ENCODE assay signal across 1 cellular context in the genomic region with DNA sequence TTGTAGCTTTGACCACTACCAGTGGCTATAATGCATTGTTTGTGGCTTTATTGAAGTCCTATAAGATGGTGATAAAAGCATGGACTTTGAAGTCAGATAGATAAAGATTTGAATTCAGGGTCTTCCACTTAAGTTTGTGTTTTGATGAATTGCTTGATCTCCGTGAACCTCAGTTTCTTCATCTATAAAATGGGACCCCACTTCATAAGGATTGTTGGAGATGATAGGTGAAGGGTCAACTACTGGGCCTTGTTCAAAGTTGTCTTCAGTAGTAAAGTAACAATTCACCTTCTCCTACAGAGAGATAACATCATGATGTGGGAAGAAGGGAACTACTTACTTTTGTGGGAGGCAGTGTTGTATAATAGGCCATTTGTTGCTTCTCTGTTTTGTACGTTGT.
TF ChIP-seq lines count a peak whose summit lies in the region.

No MANE protein-coding gene starts in this region.

TF ChIP-seq in K562, 482 proteins besides CTCF, POLR2A, EP300 and RAD21:
- TF ChIP-seq ZBED1 (IDR thresholded peaks at IDR 0.05) = no peak
- no peak for TF ChIP-seq ZFPM2 (CRISPR knock-in tag; IDR thresholded peaks at IDR 0.05)
- TF ChIP-seq NR2F6 (CRISPR knock-in tag; IDR thresholded peaks at IDR 0.05) = no peak
- no peak for TF ChIP-seq ZNF408 (CRISPR knock-in tag; IDR thresholded peaks at IDR 0.05; ENCODE audit: low read depth)
- TF ChIP-seq ADNP (tag; IDR thresholded peaks at IDR 0.05) = peak; percentile 94
- no peak for TF ChIP-seq ZBTB49 (CRISPR knock-in tag; IDR thresholded peaks at IDR 0.05; ENCODE audit: borderline replicate concordance)
- peak in 1 of 2 experiments; percentile 75; a peak in 2 of 4 replicates for TF ChIP-seq RCOR1 (IDR thresholded peaks at IDR 0.05; ENCODE audit: borderline replicate concordance in 1 of 2, low read depth in 2 of 2, low read length in 2 of 2)
- TF ChIP-seq KDM1A (IDR thresholded peaks at IDR 0.05) = peak; percentile 52 to 73; a peak in 3 of 4 replicates
- no peak for TF ChIP-seq VEZF1 (CRISPR knock-in tag; IDR thresholded peaks at IDR 0.05)
- TF ChIP-seq CHD4 (IDR thresholded peaks at IDR 0.05; ENCODE audit: insufficient read depth, insufficient replicate concordance, low read depth, low read length, poor library complexity, severe bottlenecking) = peak; percentile 55
- no peak for TF ChIP-seq SNRNP70 (optimal IDR thresholded peaks at IDR 0.05; ENCODE audit: low read depth, low read length)
- TF ChIP-seq HDAC2 (IDR thresholded peaks at IDR 0.05) = peak; percentile 67; the same call in 1 of the 2 replicates
- TF ChIP-seq ZNF431 (CRISPR knock-in tag; IDR thresholded peaks at IDR 0.05) = no peak
- no peak for TF ChIP-seq RUNX1 (IDR thresholded peaks at IDR 0.05; ENCODE audit: low read depth)
- no peak for TF ChIP-seq SIN3B (IDR thresholded peaks at IDR 0.05; ENCODE audit: low read depth)
- no peak for TF ChIP-seq IRF9 (tag; IDR thresholded peaks at IDR 0.05)
- TF ChIP-seq ZNF232 (CRISPR knock-in tag; IDR thresholded peaks at IDR 0.05) = no peak
- no peak for TF ChIP-seq SP2 (IDR thresholded peaks at IDR 0.05; ENCODE audit: extremely low read depth, low read depth, low read length, poor library complexity, severe bottlenecking)
- no peak for TF ChIP-seq EGR1 (conservative IDR thresholded peaks at IDR 0.05)
- TF ChIP-seq BCOR (IDR thresholded peaks at IDR 0.05) = peak; percentile 96
- TF ChIP-seq, protein P1, sequence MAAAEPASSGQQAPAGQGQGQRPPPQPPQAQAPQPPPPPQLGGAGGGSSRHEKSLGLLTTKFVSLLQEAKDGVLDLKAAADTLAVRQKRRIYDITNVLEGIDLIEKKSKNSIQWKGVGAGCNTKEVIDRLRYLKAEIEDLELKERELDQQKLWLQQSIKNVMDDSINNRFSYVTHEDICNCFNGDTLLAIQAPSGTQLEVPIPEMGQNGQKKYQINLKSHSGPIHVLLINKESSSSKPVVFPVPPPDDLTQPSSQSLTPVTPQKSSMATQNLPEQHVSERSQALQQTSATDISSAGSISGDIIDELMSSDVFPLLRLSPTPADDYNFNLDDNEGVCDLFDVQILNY (CRISPR knock-in tag; IDR thresholded peaks at IDR 0.05) = no peak
- TF ChIP-seq CHAMP1 (IDR thresholded peaks at IDR 0.05) = 0 out of 2 replicates have a peak, but pooled peaks have one; percentile 49
- peak; percentile 71; the same call in 1 of the 2 replicates for TF ChIP-seq SMARCA5 (IDR thresholded peaks at IDR 0.05)
- peak; percentile 97 for TF ChIP-seq RBM25 (IDR thresholded peaks at IDR 0.05; ENCODE audit: low read depth, low read length, severe bottlenecking)
- TF ChIP-seq DLX4 (CRISPR knock-in tag; IDR thresholded peaks at IDR 0.05) = no peak
- no peak for TF ChIP-seq SAFB2 (IDR thresholded peaks at IDR 0.05; ENCODE audit: borderline replicate concordance, low read depth, low read length, severe bottlenecking)
- no peak for TF ChIP-seq CREB3L1 (IDR thresholded peaks at IDR 0.05; ENCODE audit: borderline replicate concordance, low read depth)
- no peak for TF ChIP-seq ZNF217 (CRISPR knock-in tag; IDR thresholded peaks at IDR 0.05)
- TF ChIP-seq SMAD1 (IDR thresholded peaks at IDR 0.05; ENCODE audit: low read depth, low read length, partially characterized antibody) = no peak
TF ChIP-seq in K562: peak in this region for 9.
